11 cellular contexts compared by ENCODE assay signal in the genomic region with DNA sequence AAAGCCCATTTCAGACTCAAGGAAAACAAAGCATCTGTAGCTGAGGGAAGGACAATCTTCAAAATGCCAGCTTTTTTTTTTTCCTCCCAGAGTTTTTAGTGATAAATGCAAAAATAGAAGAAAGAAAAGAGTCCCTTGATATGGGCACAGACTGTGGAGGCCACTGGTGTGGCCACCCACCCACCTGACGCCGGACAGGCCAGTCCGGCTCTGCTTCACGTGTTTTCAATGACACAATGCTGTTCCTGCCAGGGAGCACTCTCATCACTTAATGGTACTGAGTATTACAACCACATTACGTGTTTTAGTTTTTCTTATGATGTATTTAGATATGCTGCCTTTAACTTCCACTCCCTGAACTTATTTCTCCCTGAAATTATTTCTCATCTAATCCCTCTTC.
"Had no signal": no experiment of that assay in that cellular context is flagged by ENCODE, and none has a peak within 500 bp of the region (broad histone marks: within the 10 kb centered on the region; RNA-seq: fewer than 3 reads in every experiment).

No MANE protein-coding gene starts in this region.

- H3K9me3 ChIP-seq: ascending aorta, heart right ventricle, vagina had no signal

- H3K27ac Mint-ChIP-seq: activated CD4-positive, alpha-beta memory T cell treated with anti-CD3 and anti-CD28 coated beads, Interleukin-2, amount 10 ng/mL, durations not matched to agents 7 days and 5 days had no signal

- DNase-seq: activated CD4-positive, alpha-beta memory T cell treated with anti-CD3 and anti-CD28 coated beads, Interleukin-2, amount 10 ng/mL, durations not matched to agents 7 days and 5 days; activated CD4-positive, alpha-beta T cell treated with anti-CD3 and anti-CD28 coated beads for 1 hour; foreskin melanocyte; heart right ventricle; mesendoderm; stimulated activated CD4-positive, alpha-beta T cell treated with anti-CD3 and anti-CD28 coated beads, Interleukin-4, amount 100 ng/mL, for 1 hour; stimulated activated CD8-positive, alpha-beta memory T cell treated with anti-CD3 and anti-CD28 coated beads, Interleukin-4, amount 100 ng/mL, for 48 hours; T-helper 9 cell had no signal

- H3K4me3 ChIP-seq: ascending aorta, heart right ventricle, vagina had no signal

- H3K79me2 ChIP-seq: parathyroid adenoma had no signal

- H3K27ac ChIP-seq: ascending aorta, parathyroid adenoma, vagina had no signal

- H3K4me3 Mint-ChIP-seq: activated CD4-positive, alpha-beta memory T cell treated with anti-CD3 and anti-CD28 coated beads, Interleukin-2, amount 10 ng/mL, durations not matched to agents 7 days and 5 days had no signal

- H3K9me3 Mint-ChIP-seq: activated CD4-positive, alpha-beta memory T cell treated with anti-CD3 and anti-CD28 coated beads, Interleukin-2, amount 10 ng/mL, durations not matched to agents 7 days and 5 days had no signal

- H3K36me3 ChIP-seq: ascending aorta, vagina had no signal

- H3K27me3 Mint-ChIP-seq: activated CD4-positive, alpha-beta memory T cell treated with anti-CD3 and anti-CD28 coated beads, Interleukin-2, amount 10 ng/mL, durations not matched to agents 7 days and 5 days had no signal

- H3K27me3 ChIP-seq: ascending aorta, heart right ventricle, vagina had no signal
